15 cellular contexts compared by ENCODE assay signal in genomic region chrX:103396186-103396585, GRCh38. TPM values are rescaled to one million over a fixed set of nuclear protein-coding genes. Genes with fewer than 3 reads are reported as not detected.
DNase-seq lines count a peak whose midpoint lies in the region; ATAC-seq and TF ChIP-seq lines count a peak whose summit lies in the region.
"Had no signal": no experiment of that assay in that cellular context is flagged by ENCODE, and none has a peak within 500 bp of the region (broad histone marks: within the 10 kb centered on the region; RNA-seq: fewer than 3 reads in every experiment).

No MANE protein-coding gene starts in this region.

- intact Hi-C loops in mammary epithelial cell (cut with micrococcal nuclease) = no loop called here

- H3K27ac ChIP-seq in mammary epithelial cell (ENCODE audit: insufficient read depth, low read depth, low read length) (no peak overlapping the region), osteoblast (ENCODE audit: low read depth, low read length) (peak overlapping the region; percentile 92)
- H3K27ac ChIP-seq: BLaER1, coronary artery, esophagus squamous epithelium had no signal

- H3K36me3 ChIP-seq in MG63 (no peaks in the 10 kb centered on the region), mammary epithelial cell (ENCODE audit: insufficient read depth, low read length) (no peaks in the 10 kb centered on the region), osteoblast (ENCODE audit: insufficient read depth, low read length) (no peaks in the 10 kb centered on the region)
- H3K36me3 ChIP-seq: BLaER1, esophagus squamous epithelium had no signal

- H3K27me3 ChIP-seq in MG63 (no peaks in the 10 kb centered on the region), mammary epithelial cell (ENCODE audit: insufficient read depth, low read length) (no peaks in the 10 kb centered on the region), osteoblast (ENCODE audit: insufficient read depth, low read length) (no peaks in the 10 kb centered on the region)
- H3K27me3 ChIP-seq: BLaER1, esophagus squamous epithelium had no signal

- CTCF ChIA-PET in mammary epithelial cell (lab: Charles Lee; ENCODE audit: low non-redundant PET) = no interaction called here

- 38% methylated on average over 5 of the region's 5 CpGs for WGBS in mammary epithelial cell (ENCODE audit: low coverage, missing lambda C conversion rate)

- ATAC-seq in HG02973 (IDR thresholded peaks at IDR 0.05; ENCODE audit: unreplicated experiment) = no peak
- no peak for ATAC-seq in GM19351 (IDR thresholded peaks at IDR 0.05; ENCODE audit: unreplicated experiment)

- TF ChIP-seq CTCF in mammary epithelial cell (conservative IDR thresholded peaks at IDR 0.05 in 1 of 2, IDR thresholded peaks at IDR 0.05 in 1 of 2; ENCODE audit: extremely low read depth in 1 of 2, insufficient read depth in 1 of 2, low read depth in 1 of 2, low read length in 2 of 2) (no peak), osteoblast (IDR thresholded peaks at IDR 0.05; ENCODE audit: extremely low read depth, low read depth, low read length) (no peak)

- BruUV-seq in mammary epithelial cell (replicated peaks; lab: Mats Ljungman, UMichigan) = no TSS peak

- H3K79me2 ChIP-seq in mammary epithelial cell (ENCODE audit: insufficient read depth, low read length) (no peaks in the 10 kb centered on the region), osteoblast (ENCODE audit: insufficient read depth, low read length) (no peaks in the 10 kb centered on the region)

- H3K4me2 ChIP-seq in mammary epithelial cell (ENCODE audit: insufficient read depth, low read depth, low read length) (no peak overlapping the region), osteoblast (ENCODE audit: insufficient read depth, low read length) (peak overlapping the region; percentile 15)
- H3K4me2 ChIP-seq: BLaER1 had no signal

- H3K9me3 ChIP-seq in MG63 (no peaks in the 10 kb centered on the region), mammary epithelial cell (replicated peaks; ENCODE audit: insufficient read depth, low read length) (no peaks in the 10 kb centered on the region), osteoblast (ENCODE audit: low read depth, low read length) (no peaks in the 10 kb centered on the region)
- H3K9me3 ChIP-seq: BLaER1, esophagus squamous epithelium had no signal

- in situ Hi-C loops in mammary epithelial cell (cut with MboI; ENCODE audit: low sequenced_read_pairs in 2 of 2) = no loop called here

- peak; percentile 17 for DNase-seq in COLO829 (ENCODE audit: low spot score)
- peak; percentile 34 for DNase-seq in MG63
- peak; percentile 41 for DNase-seq in mammary epithelial cell
- peak; percentile 29 for DNase-seq in osteoblast (ENCODE audit: insufficient read length, low spot score, missing footprints)
- no peak for DNase-seq in MV-4-11 (lab: John Stamatoyannopoulos, UW)
- no peak for DNase-seq in effector CD8-positive, alpha-beta T cell (lab: John Stamatoyannopoulos, UW)
- DNase-seq: activated CD4-positive, alpha-beta T cell treated with anti-CD3 and anti-CD28 coated beads, Interleukin-2, amount 10 ng/mL, durations not matched to agents 24 days and 14 days; activated naive CD8-positive, alpha-beta T cell treated with anti-CD3 and anti-CD28 coated beads, Interleukin-2, amount 10 ng/mL, durations not matched to agents 7 days and 5 days; esophagus squamous epithelium; NCI-H1694; NCI-H510A had no signal

- dilution Hi-C loops in mammary epithelial cell (cut with HindIII; ENCODE audit: low sequenced_read_pairs) = no loop called here

- H3K4me1 ChIP-seq in mammary epithelial cell (ENCODE audit: insufficient read depth, low read length) = peaks cover 17% of the 10 kb centered on the region
- H3K4me1 ChIP-seq in osteoblast (ENCODE audit: insufficient read depth, low read length) = peaks cover 36% of the 10 kb centered on the region
- H3K4me1 ChIP-seq: BLaER1, esophagus squamous epithelium had no signal

- H3K4me3 ChIP-seq in MG63 = no peak overlapping the region
- H3K4me3 ChIP-seq in mammary epithelial cell (replicated peaks in 1 of 3; ENCODE audit: insufficient read depth in 1 of 3, low read depth in 2 of 3, low read length in 3 of 3) = no peak overlapping the region
- H3K4me3 ChIP-seq in osteoblast (ENCODE audit: insufficient read depth, low read length) = no peak overlapping the region
- H3K4me3 ChIP-seq: BLaER1, coronary artery, esophagus squamous epithelium had no signal

- H3K9ac ChIP-seq in mammary epithelial cell (ENCODE audit: insufficient read depth, low read length) = no peak overlapping the region
- H3K9ac ChIP-seq: BLaER1 had no signal

- H2AFZ ChIP-seq in mammary epithelial cell (ENCODE audit: low read depth, low read length) = peak overlapping the region; percentile 0
- peak overlapping the region; percentile 52 for H2AFZ ChIP-seq in osteoblast (ENCODE audit: low read length)

- H4K20me1 ChIP-seq in mammary epithelial cell (ENCODE audit: insufficient read depth, low read length) = no peaks in the 10 kb centered on the region
- H4K20me1 ChIP-seq in osteoblast (ENCODE audit: insufficient read depth, low read length) = no peaks in the 10 kb centered on the region
- H4K20me1 ChIP-seq: BLaER1 had no signal

RNA-seq across cellular contexts. Expression of gene BEX3, which starts 19.8 kb away (rescaled TPM):
- total RNA-seq in MG63 (2014; rRNA removed; shearing (Covaris generic); ENCODE audit: low replicate concordance) = 153 and 210 TPM in 2 replicates
- total RNA-seq in mammary epithelial cell = 100 to 1,000 TPM in 1 of 2 donors, 10 to 100 TPM in 1; 93.4 to 146 TPM
- 124 TPM for polyA plus RNA-seq in mammary epithelial cell
- 42.6 TPM for polyA minus RNA-seq in mammary epithelial cell
- total RNA-seq in osteoblast = 144 and 150 TPM in 2 replicates

RNA-seq across cellular contexts. Expression of gene TCEAL9, which starts 39.9 kb away (rescaled TPM):
- total RNA-seq in MG63 (2014; rRNA removed; shearing (Covaris generic); ENCODE audit: low replicate concordance) = 44.1 and 97.3 TPM in 2 replicates
- total RNA-seq in mammary epithelial cell (10 to 100 TPM; 44.5 to 71.1 TPM), osteoblast (96.4 and 110 TPM in 2 replicates)
- polyA plus RNA-seq in mammary epithelial cell = 45.9 TPM
- 0.98 TPM for polyA minus RNA-seq in mammary epithelial cell

Comparison
In these comparisons a context has a peak if more than half of its experiments do, and no peak if none do; other contexts are left out.
1. DNase-seq: peak in COLO829 (single experiment), MG63 (single experiment), mammary epithelial cell (single experiment) and osteoblast (single experiment); none in MV-4-11 (single experiment) and effector CD8-positive, alpha-beta T cell (single experiment).